In genomic region chr1:239287296-239287695, GRCh38 we compare ENCODE assay signal across 23 cellular contexts.
"Had no signal": no experiment of that assay in that cellular context is flagged by ENCODE, and none has a peak within 500 bp of the region (broad histone marks: within the 10 kb centered on the region; RNA-seq: fewer than 3 reads in every experiment).

No MANE protein-coding gene starts in this region.

- H3K9me3 ChIP-seq: heart left ventricle, neutrophil, psoas muscle, right lobe of liver, spleen, testis, tibial nerve, upper lobe of right lung, vagina had no signal

- ATAC-seq: esophagus mucosa; heart left ventricle; naive thymus-derived CD4-positive, alpha-beta T cell; psoas muscle; right lobe of liver; stimulated activated memory B cell treated with anti-CD40 and anti-IgM and Interleukin-4, amounts not matched to agents 10 μg/mL and 1 μg/mL and 100 μg/mL, for 72 hours; upper lobe of right lung had no signal

- H3K27me3 Mint-ChIP-seq: stimulated activated memory B cell treated with anti-CD40 and anti-IgM and Interleukin-4, amounts not matched to agents 10 μg/mL and 1 μg/mL and 100 μg/mL, for 72 hours had no signal

- H3K4me1 Mint-ChIP-seq: naive thymus-derived CD4-positive, alpha-beta T cell; nephron progenitor cell; stimulated activated memory B cell treated with anti-CD40 and anti-IgM and Interleukin-4, amounts not matched to agents 10 μg/mL and 1 μg/mL and 100 μg/mL, for 72 hours had no signal

- H3K27ac ChIP-seq: dorsolateral prefrontal cortex, heart left ventricle, neutrophil, psoas muscle, right lobe of liver, spleen, testis, tibial nerve, upper lobe of right lung, vagina had no signal

- H3K4me3 Mint-ChIP-seq: naive thymus-derived CD4-positive, alpha-beta T cell; nephron progenitor cell; stimulated activated memory B cell treated with anti-CD40 and anti-IgM and Interleukin-4, amounts not matched to agents 10 μg/mL and 1 μg/mL and 100 μg/mL, for 72 hours; stimulated activated naive CD8-positive, alpha-beta T cell treated with anti-CD3 and anti-CD28 coated beads, Interleukin-15, Interleukin-2, amounts not matched to agents 100 ng/mL and 50 ng/mL, for 24 hours had no signal

- H3K9me3 Mint-ChIP-seq: stimulated activated naive CD8-positive, alpha-beta T cell treated with anti-CD3 and anti-CD28 coated beads, Interleukin-15, Interleukin-2, amounts not matched to agents 100 ng/mL and 50 ng/mL, for 24 hours had no signal

- H3K27ac Mint-ChIP-seq: naive thymus-derived CD4-positive, alpha-beta T cell; nephron progenitor cell; stimulated activated memory B cell treated with anti-CD40 and anti-IgM and Interleukin-4, amounts not matched to agents 10 μg/mL and 1 μg/mL and 100 μg/mL, for 72 hours; stimulated activated naive CD8-positive, alpha-beta T cell treated with anti-CD3 and anti-CD28 coated beads, Interleukin-15, Interleukin-2, amounts not matched to agents 100 ng/mL and 50 ng/mL, for 24 hours had no signal

- H3K36me3 Mint-ChIP-seq: naive thymus-derived CD4-positive, alpha-beta T cell; stimulated activated memory B cell treated with anti-CD40 and anti-IgM and Interleukin-4, amounts not matched to agents 10 μg/mL and 1 μg/mL and 100 μg/mL, for 72 hours had no signal

- DNase-seq: cortex of kidney; dorsolateral prefrontal cortex; effector CD8-positive, alpha-beta T cell; heart left ventricle; hippocampal formation; kidney glomerular epithelial cell; naive thymus-derived CD4-positive, alpha-beta T cell; nephron progenitor cell; psoas muscle; retina; right lobe of liver; spleen; stimulated activated CD4-positive, alpha-beta T cell treated with anti-CD3 and anti-CD28 coated beads, Interleukin-15, amount 100 ng/mL, for 24 hours; stimulated activated CD4-positive, alpha-beta T cell treated with anti-CD3 and anti-CD28 coated beads, Interleukin-1b, Interleukin-23, amount 100 ng/mL, for 48 hours; stimulated activated CD4-positive, alpha-beta T cell treated with anti-CD3 and anti-CD28 coated beads, Interleukin-4, amount 100 ng/mL, for 24 hours; testis; upper lobe of right lung had no signal

- H3K27me3 ChIP-seq: heart left ventricle, neutrophil, right lobe of liver, spleen, testis, tibial nerve, upper lobe of right lung, vagina had no signal

- H3K4me1 ChIP-seq: heart left ventricle, psoas muscle, right lobe of liver, spleen, testis, tibial nerve, upper lobe of right lung, vagina had no signal
